Comparison of ENCODE assay signal across 15 cellular contexts in genomic region chr18:44898536-44898935, GRCh38.
"Had no signal": no experiment of that assay in that cellular context is flagged by ENCODE, and none has a peak within 500 bp of the region (broad histone marks: within the 10 kb centered on the region; RNA-seq: fewer than 3 reads in every experiment).

No MANE protein-coding gene starts in this region.

- H3K36me3 Mint-ChIP-seq: activated naive CD8-positive, alpha-beta T cell; mesothelial cell of epicardium had no signal

- DNase-seq: activated CD4-positive, alpha-beta T cell treated with anti-CD3 and anti-CD28 coated beads for 1 hour; activated CD4-positive, alpha-beta T cell treated with anti-CD3 and anti-CD28 coated beads, Interleukin-2, amount 50 U/mL, for 4 hours; activated gamma-delta T cell; caudate nucleus; head of caudate nucleus; left lung; stimulated activated CD4-positive, alpha-beta T cell treated with anti-CD3 and anti-CD28 coated beads, Interleukin-2, amount 100 ng/mL, for 24 hours; stomach; trophoblast cell; WERI-Rb-1 had no signal

- H3K4me3 ChIP-seq: left lung, right atrium auricular region, stomach, vagina had no signal

- H3K9me3 Mint-ChIP-seq: mesothelial cell of epicardium had no signal

- H3K27ac Mint-ChIP-seq: activated naive CD8-positive, alpha-beta T cell; mesothelial cell of epicardium had no signal

- H3K4me3 Mint-ChIP-seq: activated naive CD8-positive, alpha-beta T cell; mesothelial cell of epicardium had no signal

- H3K27me3 Mint-ChIP-seq: progenitor cell of endocrine pancreas had no signal

- ATAC-seq: left lung had no signal
